7 cellular contexts compared by ENCODE assay signal in genomic region chr22:19004471-19004870, GRCh38.
"Had no signal": no experiment of that assay in that cellular context is flagged by ENCODE, and none has a peak within 500 bp of the region (broad histone marks: within the 10 kb centered on the region; RNA-seq: fewer than 3 reads in every experiment).

No MANE protein-coding gene starts in this region.

- H3K27ac ChIP-seq: HL-60 had no signal

- H3K27ac Mint-ChIP-seq: IgD-negative memory B cell had no signal

- H3K4me1 Mint-ChIP-seq: IgD-negative memory B cell had no signal

- ATAC-seq: HepG2 had no signal

- FAIRE-seq: HepG2, HTR-8/SVneo had no signal

- DNase-seq: IMR-90, KBM-7, KG1 had no signal
